ENCODE assay signal across 2 cellular contexts in genomic region chr2:62669180-62669579, GRCh38.
TF ChIP-seq lines count a peak whose summit lies in the region.

No MANE protein-coding gene starts in this region.

TF ChIP-seq in HepG2, 621 proteins besides CTCF, POLR2A, EP300 and RAD21:
- TF ChIP-seq MAFK (conservative IDR thresholded peaks at IDR 0.05 in 1 of 2, IDR thresholded peaks at IDR 0.05 in 1 of 2; ENCODE audit: low read length in 2 of 2), result peak; percentile 45 to 67
- 0 out of 2 replicates have a peak, but pooled peaks have one; percentile 17 for TF ChIP-seq MAFF (IDR thresholded peaks at IDR 0.05; ENCODE audit: low read depth, low read length)
- TF ChIP-seq ARID4A (CRISPR knock-in tag; IDR thresholded peaks at IDR 0.05; ENCODE audit: borderline replicate concordance), result no peak
TF ChIP-seq in HepG2: peak in this region for 2.

TF ChIP-seq in IMR-90, 13 proteins besides CTCF, POLR2A, EP300 and RAD21:
- TF ChIP-seq MAFK (IDR thresholded peaks at IDR 0.05; ENCODE audit: low read depth, low read length) (no peak), MAZ (IDR thresholded peaks at IDR 0.05; ENCODE audit: borderline replicate concordance, low read depth, low read length) (no peak), CHD1 (IDR thresholded peaks at IDR 0.05; ENCODE audit: low read depth, low read length) (no peak), MXI1 (IDR thresholded peaks at IDR 0.05; ENCODE audit: borderline replicate concordance, low read depth, low read length) (no peak), BHLHE40 (IDR thresholded peaks at IDR 0.05; ENCODE audit: low read depth, low read length) (no peak)
